ENCODE assay signal across 15 cellular contexts in the genomic region with DNA sequence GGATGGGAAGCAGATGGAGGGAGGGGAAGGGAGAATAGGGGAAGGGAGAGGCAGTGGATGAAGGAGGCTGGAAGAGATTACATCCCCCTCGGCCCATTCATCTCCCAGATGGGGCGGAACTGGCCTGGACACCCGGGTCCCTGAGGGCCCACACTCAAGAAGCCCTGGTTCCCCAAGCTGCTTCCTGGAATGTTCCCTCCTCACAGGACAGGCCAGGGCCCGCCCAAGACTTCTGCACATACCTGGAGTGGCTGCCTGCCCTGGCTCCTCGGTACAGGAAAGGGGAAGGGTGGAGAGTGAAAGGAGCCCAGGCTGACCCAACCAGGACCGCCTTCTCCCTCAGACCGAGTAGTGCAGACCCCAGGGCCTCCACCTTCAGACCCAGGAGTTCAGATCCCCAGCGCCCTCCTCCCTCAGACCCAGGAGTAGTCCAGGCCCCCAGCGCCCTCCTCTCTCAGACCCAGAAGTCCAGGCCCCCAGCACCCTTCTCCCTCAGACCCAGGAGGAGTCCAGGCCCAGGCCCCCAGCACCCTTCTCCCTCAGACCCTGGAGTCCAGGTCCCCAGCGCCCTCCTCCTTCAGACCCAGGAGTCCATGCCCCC. TPM values are rescaled to one million over a fixed set of nuclear protein-coding genes. Genes with fewer than 3 reads are reported as not detected.
DNase-seq lines count a peak whose midpoint lies in the region; ATAC-seq and TF ChIP-seq lines count a peak whose summit lies in the region.
"Had no signal": no experiment of that assay in that cellular context is flagged by ENCODE, and none has a peak within 500 bp of the region (broad histone marks: within the 10 kb centered on the region; RNA-seq: fewer than 3 reads in every experiment).

No MANE protein-coding gene starts in this region.

- H3K9ac ChIP-seq in mesendoderm (ENCODE audit: low read length) = peak overlapping the region; percentile 50

- no peak overlapping the region for H4K5ac ChIP-seq in mesendoderm (ENCODE audit: low read length)

- intact Hi-C loops in CD14-positive monocyte (cut with micrococcal nuclease) = no loop called here

- H3K23ac ChIP-seq in mesendoderm (ENCODE audit: low read length) = no peak overlapping the region

- no peak overlapping the region for H2BK5ac ChIP-seq in mesendoderm (ENCODE audit: low read length)

- no peak for DNase-seq in stimulated activated naive CD8-positive, alpha-beta T cell treated with anti-CD3 and anti-CD28 coated beads, Interleukin-15, amount 100 ng/mL, for 72 hours
- DNase-seq in stimulated activated naive CD8-positive, alpha-beta T cell treated with anti-CD3 and anti-CD28 coated beads, Interleukin-15, Interleukin-2, amounts not matched to agents 100 U/mL and 50 U/mL, for 24 hours = no peak
- DNase-seq in mesendoderm (peak; percentile 29), CD14-positive monocyte (ENCODE audit: low spot score) (no peak)
- DNase-seq: heart left ventricle; naive B cell; NCI-H1417 treated with DMSO at 0.1 percent for 48 hours; NK-92 treated with Interleukin-12 subunit alpha and Interleukin-12 subunit beta, amount 100 ng/mL, for 24 hours; stimulated activated naive CD4-positive, alpha-beta T cell had no signal

- H3K9me3 ChIP-seq in ectodermal cell (ENCODE audit: control insufficient read depth, low read length) = no peaks in the 10 kb centered on the region
- H3K9me3 ChIP-seq: heart left ventricle had no signal

- H3K27me3 ChIP-seq in ectodermal cell (ENCODE audit: control insufficient read depth, insufficient read depth, low read length, poor library complexity, severe bottlenecking) = peaks cover 66% of the 10 kb centered on the region
- H3K27me3 ChIP-seq in mesendoderm (ENCODE audit: insufficient read depth, low read length, poor library complexity) = no peaks in the 10 kb centered on the region

- no peak overlapping the region for H2BK120ac ChIP-seq in mesendoderm (ENCODE audit: low read depth, low read length)

- H3K79me1 ChIP-seq in mesendoderm (ENCODE audit: low read length) = no peaks in the 10 kb centered on the region

- H2AK5ac ChIP-seq in mesendoderm (ENCODE audit: low read length) = peak overlapping the region; percentile 24

- H3K79me2 ChIP-seq in mesendoderm (ENCODE audit: control insufficient read depth, insufficient read depth, low read length) = no peaks in the 10 kb centered on the region

- H3K36me3 ChIP-seq in ectodermal cell (ENCODE audit: control insufficient read depth, insufficient read depth, low read length) = no peaks in the 10 kb centered on the region
- no peaks in the 10 kb centered on the region for H3K36me3 ChIP-seq in mesendoderm (ENCODE audit: control insufficient read depth, insufficient read depth, low read length)
- H3K36me3 ChIP-seq: heart left ventricle had no signal

- no peak overlapping the region for H3K18ac ChIP-seq in mesendoderm (ENCODE audit: low read length)

- H3K36me3 Mint-ChIP-seq in CD14-positive monocyte = no peaks in the 10 kb centered on the region
- H3K36me3 Mint-ChIP-seq: activated naive CD8-positive, alpha-beta T cell had no signal

- peaks cover 0 to under 1% of the 10 kb centered on the region in 2 donors for H3K9me3 Mint-ChIP-seq in stimulated activated naive CD8-positive, alpha-beta T cell treated with anti-CD3 and anti-CD28 coated beads, Interleukin-15, amount 100 ng/mL, for 72 hours
- peaks cover 2 to 15% (median 6%) of the 10 kb centered on the region in 7 donors for H3K9me3 Mint-ChIP-seq in CD14-positive monocyte
- H3K9me3 Mint-ChIP-seq: T-helper 2 cell treated with Interferon-gamma antibody and Interleukin-4, amounts not matched to agents 5 μg/mL and 100 μg/mL, for 36 hours had no signal

- no peak overlapping the region for H3K4me3 Mint-ChIP-seq in stimulated activated naive CD8-positive, alpha-beta T cell treated with anti-CD3 and anti-CD28 coated beads, Interleukin-15, amount 100 ng/mL, for 72 hours
- H3K4me3 Mint-ChIP-seq in CD14-positive monocyte = peak overlapping the region in 1 of 2 donors; percentile 57
- H3K4me3 Mint-ChIP-seq: activated naive CD8-positive, alpha-beta T cell; T-helper 2 cell treated with Interferon-gamma antibody and Interleukin-4, amounts not matched to agents 5 μg/mL and 100 μg/mL, for 36 hours had no signal

- H3K4me1 ChIP-seq in ectodermal cell (ENCODE audit: control insufficient read depth, insufficient read depth, low read length) (peaks cover 15% of the 10 kb centered on the region), mesendoderm (ENCODE audit: control insufficient read depth, low read depth, low read length) (peaks cover 6% of the 10 kb centered on the region)

- H3K27ac ChIP-seq in ectodermal cell (ENCODE audit: insufficient read depth, low read depth, low read length, poor library complexity, severe bottlenecking) (no peak overlapping the region), mesendoderm (ENCODE audit: low read depth, low read length) (no peak overlapping the region)
- H3K27ac ChIP-seq: heart left ventricle had no signal

- no peak overlapping the region for H4K8ac ChIP-seq in mesendoderm (ENCODE audit: low read depth, low read length)

- peak overlapping the region; percentile 60 for H3K56ac ChIP-seq in mesendoderm (ENCODE audit: low read length)

- ATAC-seq in stimulated activated naive CD8-positive, alpha-beta T cell treated with anti-CD3 and anti-CD28 coated beads, Interleukin-15, amount 100 ng/mL, for 72 hours = peak; percentile 47
- no peak for ATAC-seq in stimulated activated naive CD8-positive, alpha-beta T cell treated with anti-CD3 and anti-CD28 coated beads, Interleukin-15, Interleukin-2, amounts not matched to agents 100 U/mL and 50 U/mL, for 24 hours
- ATAC-seq in HG02678 (IDR thresholded peaks at IDR 0.05; ENCODE audit: unreplicated experiment) = no peak
- ATAC-seq in GM19328 (IDR thresholded peaks at IDR 0.05; ENCODE audit: unreplicated experiment) = no peak
- ATAC-seq in GM19351 (IDR thresholded peaks at IDR 0.05; ENCODE audit: unreplicated experiment) = no peak

- H3K4me2 ChIP-seq in mesendoderm (ENCODE audit: low read length) = no peak overlapping the region

- no peak for TF ChIP-seq CTCF in CD14-positive monocyte (IDR thresholded peaks at IDR 0.05)

- H2BK15ac ChIP-seq in mesendoderm (replicated peaks; ENCODE audit: low read depth) = no peak overlapping the region

- H3K27me3 Mint-ChIP-seq in stimulated activated naive CD8-positive, alpha-beta T cell treated with anti-CD3 and anti-CD28 coated beads, Interleukin-15, amount 100 ng/mL, for 72 hours = peaks cover 87% of the 10 kb centered on the region
- peaks cover 79 to 94% (median 83%) of the 10 kb centered on the region in 3 donors for H3K27me3 Mint-ChIP-seq in CD14-positive monocyte (ENCODE audit: low read depth in 3 of 3)

- H3K4ac ChIP-seq in mesendoderm (ENCODE audit: low read depth, low read length) = no peak overlapping the region

- H3K27ac Mint-ChIP-seq in stimulated activated naive CD8-positive, alpha-beta T cell treated with anti-CD3 and anti-CD28 coated beads, Interleukin-15, amount 100 ng/mL, for 72 hours = no peak overlapping the region
- H3K27ac Mint-ChIP-seq in CD14-positive monocyte = no peak overlapping the region
- H3K27ac Mint-ChIP-seq: activated naive CD8-positive, alpha-beta T cell; T-helper 2 cell treated with Interferon-gamma antibody and Interleukin-4, amounts not matched to agents 5 μg/mL and 100 μg/mL, for 36 hours had no signal

- peak overlapping the region; percentile 36 for H3K4me3 ChIP-seq in ectodermal cell (ENCODE audit: insufficient read depth, low read depth, low read length)
- no peak overlapping the region for H3K4me3 ChIP-seq in mesendoderm (ENCODE audit: low read length)

- no peaks in the 10 kb centered on the region for H3K4me1 Mint-ChIP-seq in stimulated activated naive CD8-positive, alpha-beta T cell treated with anti-CD3 and anti-CD28 coated beads, Interleukin-15, amount 100 ng/mL, for 72 hours
- no peaks in the 10 kb centered on the region for H3K4me1 Mint-ChIP-seq in CD14-positive monocyte

- 70 to 71% methylated on average over 10 of the region's 10 CpGs for WGBS in ectodermal cell, 2 experiments
- WGBS in mesendoderm (ENCODE audit: extremely low coverage, insufficient coverage, low lambda C conversion rate) = no CpG with 5 or more reads among the region's 10 CpGs

RNA-seq across cellular contexts. Expression of gene NTF4, which starts 0.5 kb away (rescaled TPM):
- 2.9 TPM for polyA plus RNA-seq in ectodermal cell (2013, experiment 1 of 4)
- 2.9 TPM for polyA plus RNA-seq in ectodermal cell (2013, experiment 2 of 4)
- 1.8 TPM for polyA plus RNA-seq in ectodermal cell (2013, experiment 3 of 4)
- 1.9 TPM for polyA plus RNA-seq in ectodermal cell (2013, experiment 4 of 4)
- polyA plus RNA-seq in mesendoderm (2013, experiment 1 of 2) = 0.44 TPM
- 0.53 TPM for polyA plus RNA-seq in mesendoderm (2013, experiment 2 of 2)
- not detected for polyA plus RNA-seq in CD14-positive monocyte

RNA-seq across cellular contexts. Expression of gene CGB7, which starts 6.6 kb away (rescaled TPM):
- polyA plus RNA-seq in ectodermal cell (2013, experiment 1 of 4) = 1.6 TPM
- 1.8 TPM for polyA plus RNA-seq in ectodermal cell (2013, experiment 2 of 4)
- 1.9 TPM for polyA plus RNA-seq in ectodermal cell (2013, experiment 3 of 4)
- polyA plus RNA-seq in ectodermal cell (2013, experiment 4 of 4) = 2.6 TPM
- polyA plus RNA-seq in mesendoderm (2013, experiment 1 of 2) = 0.29 TPM
- 0.10 TPM for polyA plus RNA-seq in mesendoderm (2013, experiment 2 of 2)
- polyA plus RNA-seq in CD14-positive monocyte = not detected

RNA-seq across cellular contexts. Expression of gene KCNA7, which starts 8.4 kb away (rescaled TPM):
- polyA plus RNA-seq in ectodermal cell (2013, experiment 1 of 4) = not detected
- polyA plus RNA-seq in ectodermal cell (2013, experiment 2 of 4) = 0.04 TPM
- polyA plus RNA-seq in ectodermal cell (2013, experiment 3 of 4) = 0.11 TPM
- polyA plus RNA-seq in ectodermal cell (2013, experiment 4 of 4) = not detected
- polyA plus RNA-seq in mesendoderm (2013, experiment 1 of 2) = 0.01 TPM
- polyA plus RNA-seq in mesendoderm (2013, experiment 2 of 2) = 0.03 TPM
- not detected for polyA plus RNA-seq in CD14-positive monocyte

RNA-seq across cellular contexts. Expression of gene CGB8, which starts 15.2 kb away (rescaled TPM):
- polyA plus RNA-seq in ectodermal cell (2013, experiment 1 of 4) = not detected
- not detected for polyA plus RNA-seq in ectodermal cell (2013, experiment 2 of 4)
- polyA plus RNA-seq in ectodermal cell (2013, experiment 3 of 4) = not detected
- polyA plus RNA-seq in ectodermal cell (2013, experiment 4 of 4) = not detected
- polyA plus RNA-seq in mesendoderm (2013, experiment 1 of 2) = not detected
- 0.15 TPM for polyA plus RNA-seq in mesendoderm (2013, experiment 2 of 2)
- not detected for polyA plus RNA-seq in CD14-positive monocyte
- polyA plus RNA-seq: heart left ventricle had no signal

RNA-seq across cellular contexts. Expression of gene CGB5, which starts 20.5 kb away (rescaled TPM):
- not detected for polyA plus RNA-seq in ectodermal cell (2013, experiment 1 of 4)
- polyA plus RNA-seq in ectodermal cell (2013, experiment 2 of 4) = not detected
- not detected for polyA plus RNA-seq in ectodermal cell (2013, experiment 3 of 4)
- polyA plus RNA-seq in ectodermal cell (2013, experiment 4 of 4) = not detected
- 0.06 TPM for polyA plus RNA-seq in mesendoderm (2013, experiment 1 of 2)
- polyA plus RNA-seq in mesendoderm (2013, experiment 2 of 2) = not detected
- polyA plus RNA-seq in CD14-positive monocyte = not detected
- polyA plus RNA-seq: heart left ventricle had no signal
